In the genomic region with DNA sequence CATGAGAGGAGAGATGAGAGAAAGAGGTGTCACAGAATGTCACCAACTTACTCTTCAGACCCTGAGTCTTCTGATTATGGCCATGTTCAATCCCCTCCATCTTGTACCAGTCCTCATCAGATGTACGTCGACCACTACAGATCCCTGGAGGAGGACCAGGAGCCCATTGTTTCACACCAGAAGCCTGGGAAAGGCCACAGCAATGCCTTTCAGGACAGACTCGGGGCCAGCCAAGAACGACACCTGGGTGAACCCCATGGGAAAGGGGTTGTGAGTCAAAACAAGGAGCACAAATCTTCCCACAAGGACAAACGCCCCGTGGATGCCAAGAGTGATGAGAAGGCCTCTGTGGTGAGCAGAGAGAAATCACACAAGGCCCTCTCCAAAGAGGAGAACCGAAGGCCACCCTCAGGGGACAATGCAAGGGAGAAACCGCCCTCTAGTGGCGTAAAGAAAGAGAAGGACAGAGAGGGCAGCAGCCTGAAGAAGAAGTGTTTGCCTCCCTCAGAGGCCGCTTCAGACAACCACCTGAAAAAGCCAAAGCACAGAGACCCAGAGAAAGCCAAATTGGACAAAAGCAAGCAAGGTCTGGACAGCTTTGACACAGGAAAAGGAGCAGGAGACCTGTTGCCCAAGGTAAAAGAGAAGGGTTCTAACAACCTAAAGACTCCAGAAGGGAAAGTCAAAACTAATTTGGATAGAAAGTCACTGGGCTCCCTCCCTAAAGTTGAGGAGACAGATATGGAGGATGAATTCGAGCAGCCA, we compare ENCODE assay signal across 8 cellular contexts. TPM values are rescaled to one million over a fixed set of nuclear protein-coding genes. Genes with fewer than 3 reads are reported as not detected.
DNase-seq lines count a peak whose midpoint lies in the region; ATAC-seq and TF ChIP-seq lines count a peak whose summit lies in the region.

No MANE protein-coding gene starts in this region.

- H3K27me3 Mint-ChIP-seq in Caco-2 (ENCODE audit: insufficient read depth, unreplicated experiment) = no peaks in the 10 kb centered on the region

- peaks cover 65% of the 10 kb centered on the region for H3K36me3 Mint-ChIP-seq in Caco-2 (ENCODE audit: insufficient read depth, unreplicated experiment)
- peaks cover 23 to 30% of the 10 kb centered on the region in 2 donors for H3K36me3 Mint-ChIP-seq in activated naive CD4-positive, alpha-beta T cell treated with anti-CD3 and anti-CD28 coated beads, Interleukin-2, amount 50 U/mL, for 72 hours

- no peak overlapping the region for H3K4me3 Mint-ChIP-seq in Caco-2 (ENCODE audit: unreplicated experiment)

- TF ChIP-seq CTCF in Caco-2 (IDR thresholded peaks at IDR 0.05; ENCODE audit: insufficient read depth in 1 of 2, low read depth in 1 of 2, low read length in 1 of 2, severe bottlenecking in 1 of 2, unreplicated experiment in 1 of 2) = peak; percentile 55 to 73
- peak; percentile 81 for TF ChIP-seq CTCF in OCI-LY1 (IDR thresholded peaks at IDR 0.05; ENCODE audit: low read length)

- WGBS in right cardiac atrium = 54% methylated on average over 11 of the region's 11 CpGs

- H3K79me2 ChIP-seq in OCI-LY1 (ENCODE audit: insufficient read depth, low read length) = peaks cover 22% of the 10 kb centered on the region

- no peaks in the 10 kb centered on the region for H3K27me3 ChIP-seq in Caco-2 (replicated peaks; ENCODE audit: control insufficient read depth, insufficient read depth, low read length)
- H3K27me3 ChIP-seq in H7 (ENCODE audit: control insufficient read depth, insufficient read depth, low read length) = no peaks in the 10 kb centered on the region
- no peaks in the 10 kb centered on the region for H3K27me3 ChIP-seq in OCI-LY1 (ENCODE audit: insufficient read depth, low read length)
- H3K27me3 ChIP-seq in right cardiac atrium (ENCODE audit: control insufficient read depth, insufficient read depth) = no peaks in the 10 kb centered on the region

- H3K9me2 ChIP-seq in OCI-LY1 (ENCODE audit: low read depth, low read length) = no peaks in the 10 kb centered on the region

- no peaks in the 10 kb centered on the region for H4K20me1 ChIP-seq in OCI-LY1 (ENCODE audit: insufficient read depth, low read length)

- no peaks in the 10 kb centered on the region for H3K4me1 Mint-ChIP-seq in Caco-2 (ENCODE audit: low read depth, unreplicated experiment)

- DNase-seq in Caco-2 (peak; percentile 54 to 62), H7 (peak; percentile 87), right cardiac atrium (no peak)
- DNase-seq in activated naive CD4-positive, alpha-beta T cell treated with anti-CD3 and anti-CD28 coated beads, Interleukin-2, amount 50 U/mL, for 72 hours (ENCODE audit: low spot score in 2 of 2) = peak in 1 of 2 donors; percentile 36
- DNase-seq in stimulated activated CD4-positive, alpha-beta T cell treated with anti-CD3 and anti-CD28 coated beads, Interleukin-4, amount 100 ng/mL, for 1 hour = peak; percentile 17

- H3K4me1 ChIP-seq in Caco-2 = no peaks in the 10 kb centered on the region
- peaks cover 7% of the 10 kb centered on the region for H3K4me1 ChIP-seq in OCI-LY1 (ENCODE audit: insufficient read depth, low read length, severe bottlenecking)
- H3K4me1 ChIP-seq in right cardiac atrium (ENCODE audit: control insufficient read depth, insufficient read depth, low read length) = no peaks in the 10 kb centered on the region

- H2AFZ ChIP-seq in OCI-LY1 (ENCODE audit: low read length) = no peak overlapping the region

- H3K4me2 ChIP-seq in OCI-LY1 (ENCODE audit: low read length) = no peak overlapping the region

- peak overlapping the region; percentile 45 for H3K27ac Mint-ChIP-seq in Caco-2 (ENCODE audit: unreplicated experiment)
- peak overlapping the region in 1 of 2 donors; percentile 66 for H3K27ac Mint-ChIP-seq in activated naive CD4-positive, alpha-beta T cell treated with anti-CD3 and anti-CD28 coated beads, Interleukin-2, amount 50 U/mL, for 72 hours

- H3F3A ChIP-seq in OCI-LY1 (ENCODE audit: insufficient read depth, low read length) = no peaks in the 10 kb centered on the region

- H3K4me3 ChIP-seq in Caco-2 (ENCODE audit: low read depth, low read length) = no peak overlapping the region
- no peak overlapping the region for H3K4me3 ChIP-seq in H7 (ENCODE audit: insufficient read depth, low read depth, low read length)
- no peak overlapping the region for H3K4me3 ChIP-seq in OCI-LY1 (ENCODE audit: low read depth, low read length, poor library complexity, severe bottlenecking)
- H3K4me3 ChIP-seq in right cardiac atrium (ENCODE audit: low read length) = no peak overlapping the region

- BruUV-seq in Caco-2 (replicated peaks; lab: Mats Ljungman, UMichigan) = TSS peak; percentile 9

- intact Hi-C loops in Caco-2 (cut with micrococcal nuclease; ENCODE audit: unreplicated experiment) (loop anchor here (1.0 kb wide), 1 partner anchor 59 kb away; no protein-coding TSS in a partner anchor), right cardiac atrium (cut with DNase I) (no loop called here)

- CTCF ChIA-PET in Caco-2 (lab: Charles Lee) = no interaction called here

- no peaks in the 10 kb centered on the region for H3K9me3 Mint-ChIP-seq in Caco-2 (ENCODE audit: unreplicated experiment)
- H3K9me3 Mint-ChIP-seq in activated naive CD4-positive, alpha-beta T cell treated with anti-CD3 and anti-CD28 coated beads, Interleukin-2, amount 50 U/mL, for 72 hours = no peaks in the 10 kb centered on the region

- H3K36me3 ChIP-seq in Caco-2 (ENCODE audit: control insufficient read depth, insufficient read depth, low read length) = no peaks in the 10 kb centered on the region; the same call in none of the 2 replicates
- H3K36me3 ChIP-seq in H7 (replicated peaks; ENCODE audit: control insufficient read depth, insufficient read depth, low read length) = peaks cover 46% of the 10 kb centered on the region
- H3K36me3 ChIP-seq in OCI-LY1 (ENCODE audit: insufficient read depth, low read length) = peaks cover 79% of the 10 kb centered on the region

- POLR2A ChIA-PET in Caco-2 (lab: Charles Lee) = no interaction called here

- ATAC-seq in activated naive CD4-positive, alpha-beta T cell treated with anti-CD3 and anti-CD28 coated beads, Interleukin-2, amount 50 U/mL, for 72 hours = peak; percentile 54 to 78
- ATAC-seq in right cardiac atrium = peak; percentile 50 to 54
- no peak for ATAC-seq in HG02981 (IDR thresholded peaks at IDR 0.05; ENCODE audit: unreplicated experiment)
- ATAC-seq in GM19395 (IDR thresholded peaks at IDR 0.05; ENCODE audit: unreplicated experiment) = no peak

- H3K27ac ChIP-seq in OCI-LY1 (ENCODE audit: low read depth, low read length, poor library complexity, severe bottlenecking) = no peak overlapping the region
- no peak overlapping the region for H3K27ac ChIP-seq in right cardiac atrium (ENCODE audit: low read length)

- H3K9me3 ChIP-seq in Caco-2 (no peaks in the 10 kb centered on the region), OCI-LY1 (ENCODE audit: low read length) (no peaks in the 10 kb centered on the region), right cardiac atrium (ENCODE audit: control insufficient read depth, low read length) (no peaks in the 10 kb centered on the region)

- no peak overlapping the region for H3K9ac ChIP-seq in OCI-LY1 (ENCODE audit: low read length)

RNA-seq across cellular contexts. Expression of a gene that starts 8.0 kb away (rescaled TPM):
- total RNA-seq in Caco-2 (2022) (29.4 and 31.3 TPM in 2 replicates), right cardiac atrium (10 to 100 TPM; 23.9 to 31.1 (median 25.9) TPM)
- 54.0 and 55.4 TPM in 2 replicates for total RNA-seq in H7 (2014; rRNA removed; shearing (Covaris generic))
- 10 to 100 TPM; 30.9 to 33.4 TPM for total RNA-seq in activated naive CD4-positive, alpha-beta T cell treated with anti-CD3 and anti-CD28 coated beads, Interleukin-2, amount 50 U/mL, for 72 hours
- 11.6 TPM for polyA plus RNA-seq in right cardiac atrium

RNA-seq across cellular contexts. Expression of a gene that starts 27.0 kb away (rescaled TPM):
- total RNA-seq in Caco-2 (2022) = 44.7 and 47.8 TPM in 2 replicates
- 122 and 125 TPM in 2 replicates for total RNA-seq in H7 (2014; rRNA removed; shearing (Covaris generic))
- 10 to 100 TPM; 68.6 to 94.7 TPM for total RNA-seq in activated naive CD4-positive, alpha-beta T cell treated with anti-CD3 and anti-CD28 coated beads, Interleukin-2, amount 50 U/mL, for 72 hours
- total RNA-seq in right cardiac atrium = 10 to 100 TPM; 35.5 to 40.3 (median 38.8) TPM
- polyA plus RNA-seq in right cardiac atrium = 33.1 TPM

RNA-seq across cellular contexts. Expression of a gene that starts 39.7 kb away (rescaled TPM):
- total RNA-seq in Caco-2 (2022) (52.5 and 63.1 TPM in 2 replicates), right cardiac atrium (10 to 100 TPM; 28.5 to 33.3 (median 32.5) TPM)
- total RNA-seq in H7 (2014; rRNA removed; shearing (Covaris generic)) = 291 and 385 TPM in 2 replicates
- 10 to 100 TPM; 73.6 to 78.1 TPM for total RNA-seq in activated naive CD4-positive, alpha-beta T cell treated with anti-CD3 and anti-CD28 coated beads, Interleukin-2, amount 50 U/mL, for 72 hours
- polyA plus RNA-seq in right cardiac atrium = 32.0 TPM

RNA-seq across cellular contexts. Expression of a gene that starts 49.3 kb away (rescaled TPM):
- total RNA-seq in Caco-2 (2022) = 51.6 and 57.1 TPM in 2 replicates
- 72.0 and 103 TPM in 2 replicates for total RNA-seq in H7 (2014; rRNA removed; shearing (Covaris generic))
- total RNA-seq in activated naive CD4-positive, alpha-beta T cell treated with anti-CD3 and anti-CD28 coated beads, Interleukin-2, amount 50 U/mL, for 72 hours = 10 to 100 TPM; 43.6 to 53.2 TPM
- total RNA-seq in right cardiac atrium = 10 to 100 TPM in 1 of 4 donors, 1 to 10 TPM in 3; 6.1 to 11.0 (median 6.7) TPM
- polyA plus RNA-seq in right cardiac atrium = 11.2 TPM

RNA-seq across cellular contexts. Expression of a gene that starts 59.6 kb away (rescaled TPM):
- 1,040 and 1,063 TPM in 2 replicates for total RNA-seq in Caco-2 (2022)
- 1,671 and 2,124 TPM in 2 replicates for total RNA-seq in H7 (2014; rRNA removed; shearing (Covaris generic))
- 1,000 to 10,000 TPM; 1,409 to 1,417 TPM for total RNA-seq in activated naive CD4-positive, alpha-beta T cell treated with anti-CD3 and anti-CD28 coated beads, Interleukin-2, amount 50 U/mL, for 72 hours
- 100 to 1,000 TPM; 586 to 826 (median 727) TPM for total RNA-seq in right cardiac atrium
- 1,436 TPM for polyA plus RNA-seq in right cardiac atrium

Comparison
In these comparisons a context has a peak if more than half of its experiments do, and no peak if none do; other contexts are left out.
1. DNase-seq: peak in Caco-2 (2 of 2), H7 (single experiment) and stimulated activated CD4-positive, alpha-beta T cell treated with anti-CD3 and anti-CD28 coated beads, Interleukin-4, amount 100 ng/mL, for 1 hour (single experiment); none in right cardiac atrium (0 of 3).
2. ATAC-seq: peak in activated naive CD4-positive, alpha-beta T cell treated with anti-CD3 and anti-CD28 coated beads, Interleukin-2, amount 50 U/mL, for 72 hours (2 of 2) and right cardiac atrium (2 of 2); none in HG02981 (single experiment) and GM19395 (single experiment).